In the genomic region with DNA sequence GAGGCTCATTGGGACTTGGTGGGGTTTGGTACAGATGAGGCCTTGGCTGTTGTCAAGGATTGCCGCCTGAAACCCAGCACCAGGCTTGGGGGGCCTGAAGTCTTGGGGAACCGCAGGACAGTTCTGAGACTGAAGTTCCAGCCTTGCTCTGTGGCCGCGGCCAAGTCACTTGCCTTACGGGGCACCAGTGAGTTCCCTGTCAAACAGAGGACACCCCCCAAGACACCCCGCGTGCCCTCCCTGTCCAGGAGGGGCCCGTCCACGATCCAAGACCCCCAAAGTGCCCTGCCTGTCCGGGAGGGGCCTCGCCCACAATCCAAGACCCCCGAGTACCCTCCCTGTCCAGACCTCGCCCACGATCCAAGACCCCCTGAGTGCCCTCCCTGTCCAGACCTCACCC, we compare ENCODE assay signal across 10 cellular contexts. TPM values are rescaled to one million over a fixed set of nuclear protein-coding genes. Genes with fewer than 3 reads are reported as not detected.
DNase-seq lines count a peak whose midpoint lies in the region; ATAC-seq, FAIRE-seq and TF ChIP-seq lines count a peak whose summit lies in the region.
"Had no signal": no experiment of that assay in that cellular context is flagged by ENCODE, and none has a peak within 500 bp of the region (broad histone marks: within the 10 kb centered on the region; RNA-seq: fewer than 3 reads in every experiment).

No MANE protein-coding gene starts in this region.

- no peaks in the 10 kb centered on the region for H3K36me3 ChIP-seq in ACC112 (ENCODE audit: insufficient read depth, low read length)

- H3K4me3 Mint-ChIP-seq in HFFc6 = peak overlapping the region; percentile 90
- peak overlapping the region; percentile 88 for H3K4me3 Mint-ChIP-seq in chondrocyte (ENCODE audit: unreplicated experiment)
- peak overlapping the region; percentile 85 to 99 (median 95) for H3K4me3 Mint-ChIP-seq in nephron

- H3K4me1 Mint-ChIP-seq in HFFc6 (ENCODE audit: low read depth) (peaks cover 15% of the 10 kb centered on the region), chondrocyte (ENCODE audit: low read depth) (peaks cover 18% of the 10 kb centered on the region), nephron (peaks cover 9% of the 10 kb centered on the region)

- DNase-seq in HFFc6 = no peak
- DNase-seq in chondrocyte (ENCODE audit: low spot score) = no peak
- DNase-seq in D721Med (ENCODE audit: insufficient read length, low spot score) = no peak
- DNase-seq in RCC 7860 (ENCODE audit: low spot score) = no peak

- TF ChIP-seq CTCF in HFFc6 (IDR thresholded peaks at IDR 0.05) (no peak; the same call in 1 of the 2 replicates), chondrocyte (IDR thresholded peaks at IDR 0.05) (no peak), nephron (IDR thresholded peaks at IDR 0.05; ENCODE audit: unreplicated experiment in 3 of 3) (no peak), D721Med (IDR thresholded peaks at IDR 0.05; ENCODE audit: insufficient read depth, missing control alignments) (no peak)

- H3K36me3 Mint-ChIP-seq in HFFc6 (ENCODE audit: low read depth) = no peaks in the 10 kb centered on the region
- H3K36me3 Mint-ChIP-seq in chondrocyte (ENCODE audit: low read depth) = peaks cover 8% of the 10 kb centered on the region
- peaks cover 15% of the 10 kb centered on the region for H3K36me3 Mint-ChIP-seq in nephron (ENCODE audit: low read depth)

- H3K27ac Mint-ChIP-seq in HFFc6 (peak overlapping the region; percentile 88), chondrocyte (ENCODE audit: unreplicated experiment) (peak overlapping the region; percentile 96), nephron (no peak overlapping the region)

- no peaks in the 10 kb centered on the region; the same call in 1 of the 2 replicates for H3K27me3 Mint-ChIP-seq in HFFc6 (ENCODE audit: insufficient read depth)
- H3K27me3 Mint-ChIP-seq in chondrocyte (ENCODE audit: low read depth) = no peaks in the 10 kb centered on the region
- no peaks in the 10 kb centered on the region for H3K27me3 Mint-ChIP-seq in nephron (ENCODE audit: low read depth)

- H3K27ac ChIP-seq in ACC112 (ENCODE audit: low read depth, low read length) = no peak overlapping the region

- no peak for ATAC-seq in GM21515 (IDR thresholded peaks at IDR 0.05; ENCODE audit: unreplicated experiment)
- no peak for ATAC-seq in GM21360 (IDR thresholded peaks at IDR 0.05; ENCODE audit: unreplicated experiment)
- ATAC-seq: right cardiac atrium had no signal

- no peaks in the 10 kb centered on the region for H3K27me3 ChIP-seq in ACC112 (ENCODE audit: insufficient read depth, low read length)

- H3K79me2 ChIP-seq in ACC112 (ENCODE audit: control insufficient read depth, insufficient read depth, low read length, unreplicated experiment) = peaks cover 35% of the 10 kb centered on the region

- no peak for FAIRE-seq in D721Med (lab: Jason Lieb, UNC)
- no peak for FAIRE-seq in RCC 7860 (lab: Jason Lieb, UNC)
- FAIRE-seq: G401.6 had no signal

- H3K9me3 Mint-ChIP-seq in HFFc6 = no peaks in the 10 kb centered on the region
- no peaks in the 10 kb centered on the region for H3K9me3 Mint-ChIP-seq in chondrocyte (ENCODE audit: low read depth)
- H3K9me3 Mint-ChIP-seq in nephron = no peaks in the 10 kb centered on the region

- H3K4me3 ChIP-seq in ACC112 (ENCODE audit: low read depth, low read length) = peak overlapping the region; percentile 93

- H3K4me1 ChIP-seq in ACC112 (ENCODE audit: control insufficient read depth, insufficient read depth, low read length, unreplicated experiment) = peaks cover 8% of the 10 kb centered on the region

- no peak overlapping the region for H2AFZ ChIP-seq in ACC112 (ENCODE audit: low read length, unreplicated experiment)

RNA-seq across cellular contexts. Expression of gene CDC34, which starts 2.5 kb away (rescaled TPM):
- 10 to 100 TPM; 63.8 to 79.9 (median 64.6) TPM for total RNA-seq in HFFc6 (2021; fragmentation: NEBNext Ultra II Directional; extraction: Animal tissue kit (Norgen Biotek cat#: 25700))
- 41.4 to 71.1 TPM (median 66.9 TPM) in 3 replicates for total RNA-seq in chondrocyte

RNA-seq across cellular contexts. Expression of gene GZMM, which starts 9.8 kb away (rescaled TPM):
- under 1 TPM in 1 of 6 experiments, not detected in 5; 0.24 TPM for total RNA-seq in HFFc6 (2021; fragmentation: NEBNext Ultra II Directional; extraction: Animal tissue kit (Norgen Biotek cat#: 25700))
- total RNA-seq in chondrocyte = not detected in 3 replicates

RNA-seq across cellular contexts. Expression of gene TPGS1, which starts 26.8 kb away (rescaled TPM):
- 10 to 100 TPM; 20.2 to 24.7 (median 21.1) TPM for total RNA-seq in HFFc6 (2021; fragmentation: NEBNext Ultra II Directional; extraction: Animal tissue kit (Norgen Biotek cat#: 25700))
- 18.3 to 22.6 TPM (median 21.3 TPM) in 3 replicates for total RNA-seq in chondrocyte

RNA-seq across cellular contexts. Expression of gene MADCAM1, which starts 37.8 kb away (rescaled TPM):
- under 1 TPM; 0.11 to 0.47 (median 0.21) TPM for total RNA-seq in HFFc6 (2021; fragmentation: NEBNext Ultra II Directional; extraction: Animal tissue kit (Norgen Biotek cat#: 25700))
- total RNA-seq in chondrocyte = 0.59 to 0.92 TPM (median 0.62 TPM) in 3 replicates

RNA-seq across cellular contexts. Expression of gene BSG, which starts 38.3 kb away (rescaled TPM):
- total RNA-seq in HFFc6 (2021; fragmentation: NEBNext Ultra II Directional; extraction: Animal tissue kit (Norgen Biotek cat#: 25700)) = 100 to 1,000 TPM; 422 to 534 (median 465) TPM
- 440 to 503 TPM (median 452 TPM) in 3 replicates for total RNA-seq in chondrocyte

Comparison
In these comparisons a context has a peak if more than half of its experiments do, and no peak if none do; other contexts are left out.
1. H3K27ac Mint-ChIP-seq: peak in HFFc6 (single experiment) and chondrocyte (single experiment); none in nephron (0 of 3).
2. Peak in every context shown above with its lines, with median percentiles within 50 percentile points of each other: H3K4me3 Mint-ChIP-seq.